Comparison of ENCODE assay signal across 1 cellular context in genomic region chr5:442335-443238, GRCh38.
TF ChIP-seq lines count a peak whose summit lies in the region.

Gene EXOC3, plus strand, starts transcription at chr5:443176. Its CDS starts 3,030 bp downstream, at chr5:446206.

TF ChIP-seq in HCT116, 20 proteins besides CTCF, POLR2A, EP300 and RAD21 (continued from another document):
- TF ChIP-seq REST (IDR thresholded peaks at IDR 0.05; ENCODE audit: low read depth) (no peak), SIN3A (IDR thresholded peaks at IDR 0.05; ENCODE audit: low read depth) (peak; percentile 89), POLR2AphosphoS5 (IDR thresholded peaks at IDR 0.05; ENCODE audit: low read depth, low read length) (peak; percentile 90)
